Comparison of ENCODE assay signal across 7 cellular contexts in the genomic region with DNA sequence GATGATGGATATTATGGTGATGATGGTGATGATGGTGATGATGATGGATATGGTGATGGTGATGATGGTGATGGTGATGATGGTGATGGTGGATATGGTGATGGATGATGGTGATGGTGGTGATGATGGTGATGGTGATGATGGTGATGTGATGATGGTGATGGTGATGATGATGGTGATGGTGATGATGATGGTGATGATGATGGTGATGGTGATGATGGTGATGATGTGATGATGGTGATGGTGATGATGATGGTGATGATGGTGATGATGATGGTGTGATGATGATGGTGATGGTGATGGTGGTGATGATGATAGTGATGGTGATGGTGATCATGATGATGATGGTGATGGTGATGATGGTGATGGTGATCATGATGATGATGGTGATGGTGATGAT.
DNase-seq lines count a peak whose midpoint lies in the region; ATAC-seq, FAIRE-seq and TF ChIP-seq lines count a peak whose summit lies in the region.
"Not testable (repeated sequence)": the region's sequence is repeated elsewhere in the genome, so short reads cannot be mapped to it uniquely, and the experiment has no call there.

No MANE protein-coding gene starts in this region.

- H3K4me3 ChIP-seq in astrocyte (ENCODE audit: insufficient read depth, low read depth, low read length); bronchial epithelial cell (ENCODE audit: low read depth, low read length); HepG2 (replicated peaks in 1 of 3; ENCODE audit: insufficient read depth in 1 of 3, low read depth in 2 of 3, low read length in 3 of 3); neuronal stem cell (ENCODE audit: low read length in 2 of 2): not testable (repeated sequence)

- not testable (repeated sequence) for H2AFZ ChIP-seq in H9 (ENCODE audit: low read length); astrocyte (ENCODE audit: low read depth, low read length); HepG2 (ENCODE audit: low read length); neuronal stem cell (ENCODE audit: low read length)

- TF ChIP-seq POLR2A in GM12891 (IDR thresholded peaks at IDR 0.05; ENCODE audit: low read depth, low read length); HepG2 (IDR thresholded peaks at IDR 0.05; ENCODE audit: insufficient read depth in 1 of 2, low read depth in 2 of 2, low read length in 2 of 2): not testable (repeated sequence)

- not testable (repeated sequence) for H2BK15ac ChIP-seq in H9 (ENCODE audit: low read depth, low read length); neuronal stem cell (ENCODE audit: low read length)

- H2AK5ac ChIP-seq in H9 (ENCODE audit: insufficient read length, low read length); neuronal stem cell (ENCODE audit: low read depth, low read length): not testable (repeated sequence)

- not testable (repeated sequence) for H3K27ac Mint-ChIP-seq in H9; astrocyte (ENCODE audit: unreplicated experiment)

- H3K14ac ChIP-seq in H9 (ENCODE audit: insufficient read depth, low read length); neuronal stem cell (ENCODE audit: low read length): not testable (repeated sequence)

- not testable (repeated sequence) for H3K79me2 ChIP-seq in H9 (ENCODE audit: insufficient read depth, low read length); astrocyte (ENCODE audit: insufficient read depth, low read length); HepG2 (ENCODE audit: insufficient read depth, low read length)

- TF ChIP-seq EP300 in HepG2 (IDR thresholded peaks at IDR 0.05; ENCODE audit: low read depth in 2 of 2, low read length in 2 of 2); HepG2 (CRISPR knock-in tag; IDR thresholded peaks at IDR 0.05; ENCODE audit: borderline replicate concordance): not testable (repeated sequence)

- H4K5ac ChIP-seq in H9 (ENCODE audit: insufficient read length, low read depth, low read length), result peak overlapping the region; percentile 3

- not testable (repeated sequence) for TF ChIP-seq CTCF in H9 (conservative IDR thresholded peaks at IDR 0.05); astrocyte (IDR thresholded peaks at IDR 0.05; ENCODE audit: insufficient read depth, low read depth, low read length); bronchial epithelial cell (IDR thresholded peaks at IDR 0.05; ENCODE audit: insufficient read depth, low read length, severe bottlenecking); HepG2 (CRISPR knock-in tag; IDR thresholded peaks at IDR 0.05)

- not testable (repeated sequence) for H3K36me3 ChIP-seq in astrocyte (ENCODE audit: insufficient read depth, low read length); bronchial epithelial cell (ENCODE audit: control insufficient read depth, insufficient read depth, low read length); HepG2 (replicated peaks in 1 of 2; ENCODE audit: control insufficient read depth in 1 of 2, insufficient read depth in 2 of 2, low read length in 2 of 2); neuronal stem cell (replicated peaks in 1 of 2; ENCODE audit: control insufficient read depth in 2 of 2, insufficient read depth in 2 of 2, low read length in 2 of 2)

- H3K4me2 ChIP-seq in H9 (ENCODE audit: insufficient read depth, insufficient read length, low read length); astrocyte (ENCODE audit: low read length); HepG2 (ENCODE audit: low read depth, low read length); neuronal stem cell (ENCODE audit: insufficient read depth, low read length, poor library complexity, severe bottlenecking): not testable (repeated sequence)

- H3K9me3 ChIP-seq in H9 (ENCODE audit: control insufficient read depth, low read depth, low read length); neuronal stem cell (replicated peaks in 1 of 2; ENCODE audit: control insufficient read depth in 2 of 2, insufficient read depth in 1 of 2, low read depth in 1 of 2, low read length in 2 of 2): not testable (repeated sequence)
- peaks cover 14% of the 10 kb centered on the region for H3K9me3 ChIP-seq in astrocyte (ENCODE audit: insufficient read depth, low read depth, low read length)
- peaks cover 12% of the 10 kb centered on the region for H3K9me3 ChIP-seq in HepG2 (ENCODE audit: low read length)

- not testable (repeated sequence) for ATAC-seq in HepG2

- H3T11ph ChIP-seq in H9 (ENCODE audit: low read length), result not testable (repeated sequence)

- in situ Hi-C loops in HepG2 (cut with HindIII; ENCODE audit: extremely low pct_ligation_motif_present, low pct_unique_long_range_greater_than_20kb), result not testable (repeated sequence)

- not testable (repeated sequence) for BruUV-seq in HepG2 (replicated peaks; lab: Mats Ljungman, UMichigan)

- H3K36me3 Mint-ChIP-seq in H9 (ENCODE audit: insufficient read depth in 1 of 3, low read depth in 3 of 3); astrocyte (ENCODE audit: low read depth, unreplicated experiment): not testable (repeated sequence)

- H3K4me3 Mint-ChIP-seq in H9; astrocyte (ENCODE audit: unreplicated experiment): not testable (repeated sequence)

- H3K27ac ChIP-seq in H9 (ENCODE audit: insufficient read length, low read depth, low read length); astrocyte (ENCODE audit: low read depth, low read length); HepG2 (ENCODE audit: extremely low read length, insufficient read depth, low read length); neuronal stem cell (replicated peaks; ENCODE audit: low read length): not testable (repeated sequence)

- POLR2A ChIA-PET in HepG2 (lab: Yijun Ruan, JAX), result not testable (repeated sequence)

- H3K18ac ChIP-seq in H9 (ENCODE audit: insufficient read length, low read depth, low read length); neuronal stem cell (ENCODE audit: low read length): not testable (repeated sequence)

- peaks cover 6 to 11% of the 10 kb centered on the region in 2 experiments; a peak in 3 of 4 replicates for H3K4me1 Mint-ChIP-seq in H9
- not testable (repeated sequence) for H3K4me1 Mint-ChIP-seq in astrocyte (ENCODE audit: low read depth, unreplicated experiment)

- H4K20me1 ChIP-seq in H9 (ENCODE audit: control insufficient read depth, insufficient read depth, insufficient read length); astrocyte (ENCODE audit: insufficient read depth, low read length); HepG2 (ENCODE audit: insufficient read depth, low read length): not testable (repeated sequence)

- H2BK5ac ChIP-seq in H9 (ENCODE audit: insufficient read length, low read length); neuronal stem cell (ENCODE audit: low read length): not testable (repeated sequence)

- not testable (repeated sequence) for H2BK120ac ChIP-seq in H9 (ENCODE audit: low read depth, low read length, poor library complexity, severe bottlenecking); neuronal stem cell (ENCODE audit: low read depth, low read length)

- not testable (repeated sequence) for H4K91ac ChIP-seq in H9 (ENCODE audit: insufficient read length, low read depth, low read length); neuronal stem cell (ENCODE audit: low read depth, low read length, poor library complexity)

- H2BK20ac ChIP-seq in H9 (ENCODE audit: low read depth, low read length, poor library complexity, severe bottlenecking), result not testable (repeated sequence)

- H3K9ac ChIP-seq in H9 (ENCODE audit: extremely low read depth, insufficient read length, low read length); astrocyte (ENCODE audit: low read length); HepG2 (ENCODE audit: insufficient read depth, low read depth, low read length): not testable (repeated sequence)
- H3K9ac ChIP-seq in neuronal stem cell (ENCODE audit: low read depth, low read length, poor library complexity), result peak overlapping the region; percentile 61

- H2BK12ac ChIP-seq in H9 (ENCODE audit: insufficient read length, low read depth, low read length); neuronal stem cell (ENCODE audit: low read length): not testable (repeated sequence)

- DNase-seq in GM12891 (ENCODE audit: insufficient read length, low spot score); H9; HTR-8/SVneo (ENCODE audit: insufficient read length, low spot score); astrocyte (ENCODE audit: low read depth); bronchial epithelial cell (ENCODE audit: low read depth); HepG2 (ENCODE audit: low spot score); neuronal stem cell (ENCODE audit: low spot score): not testable (repeated sequence)

- intact Hi-C loops in HepG2 (cut with micrococcal nuclease; ENCODE audit: unreplicated experiment), result not testable (repeated sequence)

- H3K27me3 Mint-ChIP-seq in H9 (ENCODE audit: low read depth), result not testable (repeated sequence)
- peaks cover 20% of the 10 kb centered on the region for H3K27me3 Mint-ChIP-seq in astrocyte (ENCODE audit: low read depth, unreplicated experiment)

- CTCF ChIA-PET in HepG2 (lab: Yijun Ruan, JAX; ENCODE audit: low intra/inter-chr PET ratio, low total read pairs), result not testable (repeated sequence)

- H3K56ac ChIP-seq in H9 (ENCODE audit: insufficient read length, low read depth, low read length), result peak overlapping the region; percentile 15

- FAIRE-seq in GM12891 (lab: Jason Lieb, UNC) (peak; percentile 87), HTR-8/SVneo (lab: Jason Lieb, UNC) (peak; percentile 100), astrocyte (lab: Jason Lieb, UNC) (peak; percentile 81), bronchial epithelial cell (lab: Jason Lieb, UNC) (peak; percentile 85), HepG2 (lab: Jason Lieb, UNC) (peak; percentile 44)

- not testable (repeated sequence) for H3K79me1 ChIP-seq in H9 (ENCODE audit: insufficient read depth, low read depth, low read length, poor library complexity, severe bottlenecking); neuronal stem cell (ENCODE audit: low read depth, low read length)

- H3K9me3 Mint-ChIP-seq in H9; astrocyte (ENCODE audit: unreplicated experiment): not testable (repeated sequence)

- H3K27me3 ChIP-seq in H9 (ENCODE audit: insufficient read depth, low read length); bronchial epithelial cell (ENCODE audit: control insufficient read depth, insufficient read depth, low read length); HepG2 (ENCODE audit: control insufficient read depth in 1 of 2, insufficient read depth in 2 of 2, low read length in 2 of 2); neuronal stem cell (ENCODE audit: control insufficient read depth in 3 of 3, insufficient read depth in 3 of 3, low read depth in 1 of 3, low read length in 3 of 3): not testable (repeated sequence)
- peaks cover 14% of the 10 kb centered on the region for H3K27me3 ChIP-seq in astrocyte (ENCODE audit: insufficient read depth, low read length)

- TF ChIP-seq RAD21 in HepG2 (CRISPR knock-in tag; IDR thresholded peaks at IDR 0.05), result not testable (repeated sequence)

- H3K4me1 ChIP-seq in H9 (ENCODE audit: insufficient read depth, low read length); astrocyte (ENCODE audit: insufficient read depth, low read length); neuronal stem cell (ENCODE audit: control insufficient read depth in 2 of 2, insufficient read depth in 1 of 2, low read depth in 1 of 2, low read length in 2 of 2): not testable (repeated sequence)
- peaks cover 27% of the 10 kb centered on the region for H3K4me1 ChIP-seq in HepG2 (ENCODE audit: insufficient read depth, low read length)

- peak overlapping the region; percentile 52 for H4K8ac ChIP-seq in H9 (replicated peaks; ENCODE audit: insufficient read length, low read depth, low read length)
- not testable (repeated sequence) for H4K8ac ChIP-seq in neuronal stem cell (ENCODE audit: low read depth, low read length)

- not testable (repeated sequence) for H3K4ac ChIP-seq in H9 (ENCODE audit: low read depth, low read length); neuronal stem cell (ENCODE audit: low read length)

- H3K23ac ChIP-seq in H9 (ENCODE audit: insufficient read length, low read depth, low read length); neuronal stem cell (ENCODE audit: low read depth, low read length, poor library complexity): not testable (repeated sequence)

- not testable (repeated sequence) for H3K23me2 ChIP-seq in H9 (ENCODE audit: insufficient read length, low read depth, low read length, poor library complexity, severe bottlenecking)
